Comparison of ENCODE assay signal across 17 cellular contexts in genomic region chr7:157692156-157693011, GRCh38.
DNase-seq lines count a peak whose midpoint lies in the region; ATAC-seq and TF ChIP-seq lines count a peak whose summit lies in the region.
"Had no signal": no experiment of that assay in that cellular context is flagged by ENCODE, and none has a peak within 500 bp of the region (broad histone marks: within the 10 kb centered on the region; RNA-seq: fewer than 3 reads in every experiment).

No MANE protein-coding gene starts in this region.

- WGBS in esophagus squamous epithelium, 2 donors: 14 to 17% methylated on average over 12 to 27 of the region's 68 CpGs

- peaks cover 17% of the 10 kb centered on the region for H3K4me1 Mint-ChIP-seq in stimulated activated naive CD8-positive, alpha-beta T cell treated with anti-CD3 and anti-CD28 coated beads, Interleukin-15, amount 100 ng/mL, for 72 hours

- H3K27me3 Mint-ChIP-seq in stimulated activated naive CD8-positive, alpha-beta T cell treated with anti-CD3 and anti-CD28 coated beads, Interleukin-15, amount 100 ng/mL, for 72 hours: peaks cover 60% of the 10 kb centered on the region

- no peak overlapping the region for H3K27ac ChIP-seq in esophagus squamous epithelium
- H3K27ac ChIP-seq: GM23248, PC-9 had no signal

- no peak for TF ChIP-seq CTCF in esophagus squamous epithelium (IDR thresholded peaks at IDR 0.05)

- ATAC-seq in stimulated activated naive CD8-positive, alpha-beta T cell treated with anti-CD3 and anti-CD28 coated beads, Interleukin-15, amount 100 ng/mL, for 72 hours: peak; percentile 44
- ATAC-seq in stimulated activated naive CD8-positive, alpha-beta T cell treated with anti-CD3 and anti-CD28 coated beads, Interleukin-15, Interleukin-2, amounts not matched to agents 100 U/mL and 50 U/mL, for 24 hours: no peak
- no peak for ATAC-seq in GM21737 (IDR thresholded peaks at IDR 0.05; ENCODE audit: unreplicated experiment)
- ATAC-seq: left lobe of liver had no signal

- peak overlapping the region in 1 of 2 donors; percentile 71 for H3K27ac Mint-ChIP-seq in stimulated activated naive CD8-positive, alpha-beta T cell treated with anti-CD3 and anti-CD28 coated beads, Interleukin-15, amount 100 ng/mL, for 72 hours
- H3K27ac Mint-ChIP-seq: CD8-positive, alpha-beta memory T cell; T-helper 1 cell treated with Interleukin-12 subunit alpha and Interleukin-12 subunit beta and Interleukin-4 antibody, amounts not matched to agents 30 μg/mL and 1 μg/mL, for 36 hours had no signal

- no peaks in the 10 kb centered on the region for H3K9me3 Mint-ChIP-seq in stimulated activated naive CD8-positive, alpha-beta T cell treated with anti-CD3 and anti-CD28 coated beads, Interleukin-15, amount 100 ng/mL, for 72 hours
- H3K9me3 Mint-ChIP-seq: T-helper 1 cell treated with Interleukin-12 subunit alpha and Interleukin-12 subunit beta and Interleukin-4 antibody, amounts not matched to agents 30 μg/mL and 1 μg/mL, for 36 hours had no signal

- H3K36me3 ChIP-seq in esophagus squamous epithelium: no peaks in the 10 kb centered on the region

- TF ChIP-seq POLR2A in esophagus squamous epithelium (IDR thresholded peaks at IDR 0.05): no peak

- peak overlapping the region in 2 of 4 donors; percentile 30 to 41 for H3K4me3 ChIP-seq in esophagus squamous epithelium
- H3K4me3 ChIP-seq: GM23248, PC-9 had no signal

- DNase-seq in stimulated activated naive CD8-positive, alpha-beta T cell treated with anti-CD3 and anti-CD28 coated beads, Interleukin-15, amount 100 ng/mL, for 72 hours: no peak
- no peak for DNase-seq in stimulated activated naive CD8-positive, alpha-beta T cell treated with anti-CD3 and anti-CD28 coated beads, Interleukin-15, Interleukin-2, amounts not matched to agents 100 U/mL and 50 U/mL, for 24 hours
- peak; percentile 24 for DNase-seq in SK-N-DZ (ENCODE audit: low spot score)
- DNase-seq in mesenteric fat pad (ENCODE audit: low spot score): peak; percentile 88
- no peak for DNase-seq in activated gamma-delta T cell treated with Interleukin-2 at 50 U/mL for 16 hours
- DNase-seq in esophagus squamous epithelium (lab: John Stamatoyannopoulos, UW): no peak
- no peak for DNase-seq in NOMO-1 treated with DMSO at 0.1 percent for 48 hours (lab: John Stamatoyannopoulos, UW; ENCODE audit: unreplicated experiment)
- DNase-seq: activated CD4-positive, alpha-beta T cell treated with anti-CD3 and anti-CD28 coated beads, Interleukin-2, amount 50 U/mL, for 48 hours; amniotic stem cell; GM23248; NCI-H187; PC-9; stimulated activated CD4-positive, alpha-beta T cell treated with anti-CD3 and anti-CD28 coated beads, Interleukin-2, amount 100 ng/mL, for 48 hours had no signal

- intact Hi-C loops in esophagus squamous epithelium (cut with DNase I): no loop called here

- no peaks in the 10 kb centered on the region for H3K9me3 ChIP-seq in esophagus squamous epithelium

- H3K4me1 ChIP-seq in esophagus squamous epithelium: peaks cover 6 to 55% (median 28%) of the 10 kb centered on the region in 3 donors

- H3K27me3 ChIP-seq in esophagus squamous epithelium: peaks cover 20 to 85% (median 33%) of the 10 kb centered on the region in 4 donors

- H3K4me3 Mint-ChIP-seq in stimulated activated naive CD8-positive, alpha-beta T cell treated with anti-CD3 and anti-CD28 coated beads, Interleukin-15, amount 100 ng/mL, for 72 hours: peak overlapping the region; percentile 12 to 37
- H3K4me3 Mint-ChIP-seq: T-helper 1 cell treated with Interleukin-12 subunit alpha and Interleukin-12 subunit beta and Interleukin-4 antibody, amounts not matched to agents 30 μg/mL and 1 μg/mL, for 36 hours had no signal

Comparison
In these comparisons a context has a peak if more than half of its experiments do, and no peak if none do; other contexts are left out.
1. DNase-seq: peak in SK-N-DZ (single experiment) and mesenteric fat pad (single experiment); none in stimulated activated naive CD8-positive, alpha-beta T cell treated with anti-CD3 and anti-CD28 coated beads, Interleukin-15, amount 100 ng/mL, for 72 hours (0 of 2), stimulated activated naive CD8-positive, alpha-beta T cell treated with anti-CD3 and anti-CD28 coated beads, Interleukin-15, Interleukin-2, amounts not matched to agents 100 U/mL and 50 U/mL, for 24 hours (single experiment), activated gamma-delta T cell treated with Interleukin-2 at 50 U/mL for 16 hours (single experiment), esophagus squamous epithelium (single experiment) and NOMO-1 treated with DMSO at 0.1 percent for 48 hours (single experiment).